Comparison of ENCODE assay signal across 8 cellular contexts in the genomic region with DNA sequence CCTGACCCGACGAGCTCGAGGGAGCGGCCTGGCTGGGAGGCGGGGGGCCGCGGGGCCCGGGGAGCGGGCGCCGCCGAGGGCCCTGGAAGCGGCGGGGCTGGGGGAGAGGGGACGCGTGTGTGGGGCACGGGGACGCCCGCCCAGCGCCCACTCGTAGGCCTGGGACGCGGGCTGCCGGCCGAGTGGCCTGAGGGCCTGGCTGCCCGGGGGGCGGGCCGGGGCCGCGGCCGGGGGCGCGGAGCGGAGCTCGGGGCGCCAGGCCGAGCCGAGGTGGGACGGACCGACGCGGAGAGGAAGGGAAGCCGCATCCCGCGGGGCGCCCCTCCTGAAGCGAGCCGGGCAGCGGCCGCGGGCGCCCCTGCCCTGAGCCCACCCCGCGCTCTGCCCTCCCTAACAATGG.
DNase-seq lines count a peak whose midpoint lies in the region; ATAC-seq and TF ChIP-seq lines count a peak whose summit lies in the region.
"Not testable (repeated sequence)": the region's sequence is repeated elsewhere in the genome, so short reads cannot be mapped to it uniquely, and the experiment has no call there.

No MANE protein-coding gene starts in this region.

- peak overlapping the region; percentile 62; the same call in 1 of the 2 replicates for H3K4me2 ChIP-seq in HCT116 (ENCODE audit: low read length)

- H3K4me1 ChIP-seq in HCT116 (ENCODE audit: control insufficient read depth in 1 of 2, insufficient read depth in 2 of 2, low read length in 2 of 2); aorta (ENCODE audit: control insufficient read depth in 1 of 2, insufficient read depth in 2 of 2, low read length in 2 of 2): not testable (repeated sequence)

- TF ChIP-seq RAD21 in HCT116 (IDR thresholded peaks at IDR 0.05; ENCODE audit: low read depth): not testable (repeated sequence)

- intact Hi-C loops in HCT116 (cut with micrococcal nuclease); aorta (cut with DNase I): not testable (repeated sequence)

- not testable (repeated sequence) for H3K27me3 Mint-ChIP-seq in osteocyte (ENCODE audit: unreplicated experiment)

- POLR2A ChIA-PET in HCT116 (lab: Charles Lee): not testable (repeated sequence)

- not testable (repeated sequence) for H3K36me3 ChIP-seq in HCT116 (ENCODE audit: control insufficient read depth in 1 of 2, insufficient read depth in 2 of 2, low read length in 2 of 2); aorta (ENCODE audit: control insufficient read depth in 1 of 2, insufficient read depth in 2 of 2, low read length in 1 of 2)

- WGBS in aorta, 2 donors: 1% methylated on average over 18 to 54 of the region's 54 CpGs

- peak overlapping the region; percentile 35 for H3K9ac ChIP-seq in HCT116 (ENCODE audit: low read length)

- not testable (repeated sequence) for TF ChIP-seq CTCF in HCT116 (IDR thresholded peaks at IDR 0.05 in 2 of 3, conservative IDR thresholded peaks at IDR 0.05 in 1 of 3; ENCODE audit: borderline replicate concordance in 1 of 3, insufficient read depth in 1 of 3, low read depth in 2 of 3, low read length in 2 of 3); WI38 (IDR thresholded peaks at IDR 0.05; ENCODE audit: low read depth, low read length); cardiac fibroblast (IDR thresholded peaks at IDR 0.05; ENCODE audit: low read depth, low read length); osteocyte (IDR thresholded peaks at IDR 0.05)

- H4K20me1 ChIP-seq in HCT116 (ENCODE audit: insufficient read depth): not testable (repeated sequence)

- H3K4me3 ChIP-seq in HCT116 (replicated peaks in 1 of 2; ENCODE audit: low read depth in 1 of 2, low read length in 2 of 2) (peak overlapping the region; percentile 27 to 54), WI38 (ENCODE audit: low read depth, low read length) (peak overlapping the region; percentile 50), cardiac fibroblast (replicated peaks in 1 of 2; ENCODE audit: low read depth in 2 of 2, low read length in 2 of 2) (peak overlapping the region; percentile 27 to 44), iPS-11a (ENCODE audit: low read depth, low read length) (peak overlapping the region; percentile 4), aorta (ENCODE audit: low read length in 2 of 2) (peak overlapping the region; percentile 44 to 78)

- H3K36me3 Mint-ChIP-seq in osteocyte (ENCODE audit: unreplicated experiment): not testable (repeated sequence)

- CTCF ChIA-PET in HCT116 (lab: Charles Lee): not testable (repeated sequence)

- not testable (repeated sequence) for DNase-seq in HCT116 (ENCODE audit: low read depth, low spot score); cardiac fibroblast (ENCODE audit: low read depth in 2 of 2); osteocyte (ENCODE audit: extremely low spot score, unreplicated experiment)
- DNase-seq in aorta: peak in 1 of 2 donors; percentile 75

- H3K4me3 Mint-ChIP-seq in osteocyte (ENCODE audit: unreplicated experiment): peak overlapping the region; percentile 75

- not testable (repeated sequence) for H2AFZ ChIP-seq in HCT116 (ENCODE audit: low read depth, low read length, poor library complexity, severe bottlenecking)

- ATAC-seq in GM18520 (IDR thresholded peaks at IDR 0.05; ENCODE audit: unreplicated experiment) (peak; percentile 22), HCT116 (peak; percentile 64), HG03469 (IDR thresholded peaks at IDR 0.05; ENCODE audit: unreplicated experiment) (peak; percentile 15), aorta (ENCODE audit: low FRiP score) (peak; percentile 44)

- BruUV-seq in HCT116 (replicated peaks; lab: Mats Ljungman, UMichigan): not testable (repeated sequence)

- not testable (repeated sequence) for H3K4me1 Mint-ChIP-seq in osteocyte (ENCODE audit: unreplicated experiment)

- H3K9me2 ChIP-seq in HCT116 (ENCODE audit: insufficient read depth): not testable (repeated sequence)

- not testable (repeated sequence) for H3K9me3 Mint-ChIP-seq in osteocyte (ENCODE audit: unreplicated experiment)

- H3K27ac ChIP-seq in HCT116 (ENCODE audit: low read depth, low read length); aorta (ENCODE audit: low read depth in 1 of 2, low read length in 2 of 2): not testable (repeated sequence)

- H3K79me2 ChIP-seq in HCT116 (ENCODE audit: insufficient read depth, low read length): not testable (repeated sequence)

- H3K27ac Mint-ChIP-seq in osteocyte (ENCODE audit: unreplicated experiment): not testable (repeated sequence)

- H3K27me3 ChIP-seq in HCT116 (ENCODE audit: insufficient read depth, low read length); aorta (ENCODE audit: control insufficient read depth in 1 of 2, insufficient read depth in 2 of 2, low read length in 1 of 2): not testable (repeated sequence)

- H3K9me3 ChIP-seq in HCT116 (ENCODE audit: control insufficient read depth in 1 of 2, insufficient read depth in 1 of 2, low read depth in 1 of 2, low read length in 2 of 2); aorta (ENCODE audit: control insufficient read depth, low read length): not testable (repeated sequence)

- RAD21 ChIA-PET in HCT116 (lab: Charles Lee; ENCODE audit: low non-redundant PET in 1 of 2, low total read pairs in 2 of 2, uncharacterized antibody in 2 of 2, unreplicated experiment in 2 of 2): not testable (repeated sequence)

- not testable (repeated sequence) for TF ChIP-seq POLR2A in HCT116 (IDR thresholded peaks at IDR 0.05; ENCODE audit: borderline replicate concordance, extremely low read depth, insufficient read depth, insufficient read length)

TF ChIP-seq in HCT116, 20 proteins besides CTCF, POLR2A, EP300 and RAD21:
- TF ChIP-seq ZFX (IDR thresholded peaks at IDR 0.05) (0 out of 2 replicates have a peak, but pooled peaks have one; percentile 36), SP1 (IDR thresholded peaks at IDR 0.05; ENCODE audit: low read depth) (peak; percentile 7; the same call in 1 of the 2 replicates)

Comparison
In these comparisons a context has a peak if more than half of its experiments do, and no peak if none do; other contexts are left out.
1. H3K4me3 ChIP-seq: peak in every context shown above with its lines; median percentile 61 in aorta; 50 in WI38; 40 in HCT116; 36 in cardiac fibroblast; 4 in iPS-11a.